12 cellular contexts compared by ENCODE assay signal in genomic region chr14:68466491-68466977, GRCh38.
DNase-seq lines count a peak whose midpoint lies in the region; ATAC-seq and TF ChIP-seq lines count a peak whose summit lies in the region.
"Had no signal": no experiment of that assay in that cellular context is flagged by ENCODE, and none has a peak within 500 bp of the region (broad histone marks: within the 10 kb centered on the region; RNA-seq: fewer than 3 reads in every experiment).

No MANE protein-coding gene starts in this region.

- peak overlapping the region; percentile 30 for H4K8ac ChIP-seq in trophoblast cell (ENCODE audit: low read depth, low read length)

- H2AFZ ChIP-seq in trophoblast cell (ENCODE audit: insufficient read depth, low read length, poor library complexity): peak overlapping the region; percentile 4

- peaks cover 12 to 21% of the 10 kb centered on the region in 2 experiments for H3K4me1 ChIP-seq in trophoblast cell (ENCODE audit: control insufficient read depth in 1 of 2, insufficient read depth in 2 of 2, low read length in 2 of 2)

- peak overlapping the region; percentile 32 for H2BK5ac ChIP-seq in trophoblast cell (ENCODE audit: low read depth, low read length, poor library complexity)

- peaks cover 26% of the 10 kb centered on the region for H3K79me1 ChIP-seq in trophoblast cell (ENCODE audit: low read length)

- peak overlapping the region; percentile 15 for H3K14ac ChIP-seq in trophoblast cell (ENCODE audit: low read length)

- no peak overlapping the region for H4K12ac ChIP-seq in trophoblast cell (ENCODE audit: low read depth, low read length)

- DNase-seq in AG20443 (ENCODE audit: low spot score) (peak; percentile 83), RPMI7951 (ENCODE audit: low read depth) (peak; percentile 89), fibroblast of mammary gland (ENCODE audit: low read depth) (peak; percentile 94), trophoblast cell (peak; percentile 45 to 89), anterior cingulate cortex (lab: John Stamatoyannopoulos, UW) (no peak), NCI-H2081 (lab: John Stamatoyannopoulos, UW) (no peak)
- no peak for DNase-seq in activated CD4-positive, alpha-beta T cell treated with anti-CD3 and anti-CD28 coated beads for 48 hours
- DNase-seq: activated CD4-positive, CD25-positive, alpha-beta regulatory T cell; activated naive CD8-positive, alpha-beta T cell treated with anti-CD3 and anti-CD28 coated beads, Interleukin-2, amount 10 ng/mL, durations not matched to agents 7 days and 5 days; stimulated activated CD4-positive, alpha-beta T cell treated with anti-CD3 and anti-CD28 coated beads, Interleukin-12 subunit alpha, Interleukin-12 subunit beta, amount 100 ng/mL, for 4 hours; thyroid gland had no signal

- H3K4me2 ChIP-seq in trophoblast cell (ENCODE audit: low read length): no peak overlapping the region

- peak overlapping the region; percentile 18 for H3K18ac ChIP-seq in trophoblast cell (ENCODE audit: low read length)

- TF ChIP-seq CTCF in fibroblast of mammary gland (conservative IDR thresholded peaks at IDR 0.05; ENCODE audit: control insufficient read depth, insufficient read depth, low read depth, low read length): no peak

- no peaks in the 10 kb centered on the region for H3K27me3 ChIP-seq in trophoblast cell (ENCODE audit: insufficient read depth, low read length)
- H3K27me3 ChIP-seq: thyroid gland had no signal

- WGBS in trophoblast cell (ENCODE audit: extremely low coverage, insufficient coverage, insufficient read length): no CpG with 5 or more reads among the region's 3 CpGs

- peak overlapping the region; percentile 50 for H2BK12ac ChIP-seq in trophoblast cell (ENCODE audit: low read length)

- H2AK5ac ChIP-seq in trophoblast cell (ENCODE audit: low read length): peak overlapping the region; percentile 36

- no peak overlapping the region for H3K23ac ChIP-seq in trophoblast cell (ENCODE audit: low read length)

- peaks cover 5% of the 10 kb centered on the region for H3K79me2 ChIP-seq in trophoblast cell (ENCODE audit: control insufficient read depth, insufficient read depth, low read length, poor library complexity)

- H3K27ac ChIP-seq in trophoblast cell (ENCODE audit: low read depth, low read length): no peak overlapping the region

- no peak overlapping the region for H3K9ac ChIP-seq in trophoblast cell (ENCODE audit: low read length)

- H3K4me3 ChIP-seq in fibroblast of mammary gland (ENCODE audit: control insufficient read depth, low read depth, low read length) (peak overlapping the region; percentile 19), trophoblast cell (ENCODE audit: low read depth, low read length) (no peak overlapping the region)
- H3K4me3 ChIP-seq: thyroid gland had no signal

- no peak overlapping the region for H3K4ac ChIP-seq in trophoblast cell (ENCODE audit: low read depth, low read length)

- no peaks in the 10 kb centered on the region for H3K36me3 ChIP-seq in trophoblast cell (ENCODE audit: control insufficient read depth in 1 of 2, insufficient read depth in 2 of 2, low read length in 2 of 2)
- H3K36me3 ChIP-seq: thyroid gland had no signal

- peak overlapping the region; percentile 72 for H4K91ac ChIP-seq in trophoblast cell (ENCODE audit: low read depth, low read length)

- H3K9me3 ChIP-seq in trophoblast cell (ENCODE audit: insufficient read depth, low read depth, low read length): no peaks in the 10 kb centered on the region
- H3K9me3 ChIP-seq: thyroid gland had no signal

- no peak for ATAC-seq in GM18868 (IDR thresholded peaks at IDR 0.05; ENCODE audit: unreplicated experiment)

- peak overlapping the region; percentile 54 for H2BK120ac ChIP-seq in trophoblast cell (ENCODE audit: insufficient read depth, low read length, poor library complexity)

Comparison
In these comparisons a context has a peak if more than half of its experiments do, and no peak if none do; other contexts are left out.
1. DNase-seq: peak in AG20443 (single experiment), RPMI7951 (single experiment), fibroblast of mammary gland (single experiment) and trophoblast cell (2 of 2); none in anterior cingulate cortex (0 of 58), NCI-H2081 (0 of 2) and activated CD4-positive, alpha-beta T cell treated with anti-CD3 and anti-CD28 coated beads for 48 hours (single experiment).